Comparison of ENCODE assay signal across 1 cellular context in genomic region chr6:110356778-110357177, GRCh38.
TF ChIP-seq lines count a peak whose summit lies in the region.

No MANE protein-coding gene starts in this region.

TF ChIP-seq in H1, 55 proteins besides CTCF, POLR2A, EP300 and RAD21:
- TF ChIP-seq, protein P1, sequence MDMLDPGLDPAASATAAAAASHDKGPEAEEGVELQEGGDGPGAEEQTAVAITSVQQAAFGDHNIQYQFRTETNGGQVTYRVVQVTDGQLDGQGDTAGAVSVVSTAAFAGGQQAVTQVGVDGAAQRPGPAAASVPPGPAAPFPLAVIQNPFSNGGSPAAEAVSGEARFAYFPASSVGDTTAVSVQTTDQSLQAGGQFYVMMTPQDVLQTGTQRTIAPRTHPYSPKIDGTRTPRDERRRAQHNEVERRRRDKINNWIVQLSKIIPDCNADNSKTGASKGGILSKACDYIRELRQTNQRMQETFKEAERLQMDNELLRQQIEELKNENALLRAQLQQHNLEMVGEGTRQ (IDR thresholded peaks at IDR 0.05; ENCODE audit: low read length), result no peak
- TF ChIP-seq ZNF274 (IDR thresholded peaks at IDR 0.05; ENCODE audit: borderline replicate concordance, extremely low read depth, low read length) (no peak), JUND (IDR thresholded peaks at IDR 0.05; ENCODE audit: low read length) (no peak), RBBP5 (IDR thresholded peaks at IDR 0.05; ENCODE audit: borderline replicate concordance, low read depth, low read length) (no peak), POU5F1 (IDR thresholded peaks at IDR 0.05; ENCODE audit: low read depth, low read length) (no peak), SRF (IDR thresholded peaks at IDR 0.05; ENCODE audit: low read depth, low read length) (no peak), BCL11A (IDR thresholded peaks at IDR 0.05; ENCODE audit: low read depth in 2 of 2, low read length in 2 of 2) (no peak), CHD1 (IDR thresholded peaks at IDR 0.05; ENCODE audit: low read depth, low read length) (no peak), GABPA (IDR thresholded peaks at IDR 0.05; ENCODE audit: borderline replicate concordance, insufficient read depth, low read length) (no peak), CBX5 (IDR thresholded peaks at IDR 0.05; ENCODE audit: low read depth, low read length) (no peak), TBP (IDR thresholded peaks at IDR 0.05; ENCODE audit: low read depth, low read length) (no peak), TEAD4 (IDR thresholded peaks at IDR 0.05; ENCODE audit: low read depth, low read length) (no peak)
- TF ChIP-seq, protein P2, sequence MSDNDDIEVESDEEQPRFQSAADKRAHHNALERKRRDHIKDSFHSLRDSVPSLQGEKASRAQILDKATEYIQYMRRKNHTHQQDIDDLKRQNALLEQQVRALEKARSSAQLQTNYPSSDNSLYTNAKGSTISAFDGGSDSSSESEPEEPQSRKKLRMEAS (IDR thresholded peaks at IDR 0.05), result no peak
- TF ChIP-seq, protein P3, sequence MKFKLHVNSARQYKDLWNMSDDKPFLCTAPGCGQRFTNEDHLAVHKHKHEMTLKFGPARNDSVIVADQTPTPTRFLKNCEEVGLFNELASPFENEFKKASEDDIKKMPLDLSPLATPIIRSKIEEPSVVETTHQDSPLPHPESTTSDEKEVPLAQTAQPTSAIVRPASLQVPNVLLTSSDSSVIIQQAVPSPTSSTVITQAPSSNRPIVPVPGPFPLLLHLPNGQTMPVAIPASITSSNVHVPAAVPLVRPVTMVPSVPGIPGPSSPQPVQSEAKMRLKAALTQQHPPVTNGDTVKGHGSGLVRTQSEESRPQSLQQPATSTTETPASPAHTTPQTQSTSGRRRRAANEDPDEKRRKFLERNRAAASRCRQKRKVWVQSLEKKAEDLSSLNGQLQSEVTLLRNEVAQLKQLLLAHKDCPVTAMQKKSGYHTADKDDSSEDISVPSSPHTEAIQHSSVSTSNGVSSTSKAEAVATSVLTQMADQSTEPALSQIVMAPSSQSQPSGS (IDR thresholded peaks at IDR 0.05; ENCODE audit: low read length), result no peak
